In genomic region chr7:70710011-70710480, GRCh38 we compare ENCODE assay signal across 9 cellular contexts.
A peak's percentile ranks its signal among the peaks of the same experiment; 100 is the strongest.
DNase-seq lines count a peak whose midpoint lies in the region; FAIRE-seq and TF ChIP-seq lines count a peak whose summit lies in the region.
"Had no signal": no experiment of that assay in that cellular context is flagged by ENCODE, and none has a peak within 500 bp of the region (broad histone marks: within the 10 kb centered on the region; RNA-seq: fewer than 3 reads in every experiment).

No MANE protein-coding gene starts in this region.

- peaks cover 8 to 42% (median 22%) of the 10 kb centered on the region in 4 donors for H3K4me1 Mint-ChIP-seq in CD4-positive, alpha-beta memory T cell

- CTCF ChIA-PET in CD4-positive, alpha-beta memory T cell (lab: Charles Lee; ENCODE audit: partially characterized antibody) = interaction anchor here (1.1 to 2.5 kb wide), 2 partner anchors 10 to 11 kb away, joined by 3 to 10 read pairs; no protein-coding TSS in a partner anchor

- WGBS in GM23248 (ENCODE audit: low coverage in 1 of 2, low lambda C conversion rate in 2 of 2, missing lambda C conversion rate in 2 of 2), 2 experiments = 40 to 51% methylated on average over 4 of the region's 4 CpGs

- no peaks in the 10 kb centered on the region for H3K27me3 ChIP-seq in CD4-positive, alpha-beta memory T cell (ENCODE audit: insufficient read depth, low read length)
- H3K27me3 ChIP-seq in GM23248 (replicated peaks; ENCODE audit: insufficient read depth) (no peaks in the 10 kb centered on the region), SJCRH30 (no peaks in the 10 kb centered on the region), keratinocyte (ENCODE audit: control insufficient read depth, extremely low read depth, insufficient read depth, low read length) (no peaks in the 10 kb centered on the region), colonic mucosa (no peaks in the 10 kb centered on the region)

- peak; percentile 96 for FAIRE-seq in keratinocyte (lab: Jason Lieb, UNC)

- H3F3A ChIP-seq in GM23248 (ENCODE audit: insufficient read depth) = peaks cover 7% of the 10 kb centered on the region

- TF ChIP-seq CTCF in keratinocyte (optimal IDR thresholded peaks at IDR 0.05 in 1 of 3, IDR thresholded peaks at IDR 0.05 in 1 of 3, conservative IDR thresholded peaks at IDR 0.05 in 1 of 3; ENCODE audit: extremely low read depth in 1 of 3, insufficient read depth in 2 of 3, low read length in 3 of 3) = no peak
- no peak for TF ChIP-seq CTCF in colonic mucosa (IDR thresholded peaks at IDR 0.05)

- dilution Hi-C loops in keratinocyte (cut with MboI; ENCODE audit: extremely low pct_ligation_motif_present, low sequenced_read_pairs) = no loop called here

- H3K9ac ChIP-seq in GM23248 = no peak overlapping the region
- H3K9ac ChIP-seq in keratinocyte (ENCODE audit: control insufficient read depth, extremely low read depth, insufficient read depth, low read length) = peak overlapping the region; percentile 29
- H3K9ac ChIP-seq in colonic mucosa (ENCODE audit: low read depth in 2 of 2, low read length in 2 of 2) = no peak overlapping the region

- H3K27ac Mint-ChIP-seq in CD4-positive, alpha-beta memory T cell = peak overlapping the region; percentile 2 to 67 (median 50)

- no peak overlapping the region for H3K27ac ChIP-seq in CD4-positive, alpha-beta memory T cell (ENCODE audit: low read depth, low read length)
- H3K27ac ChIP-seq in GM23248 = no peak overlapping the region
- peak overlapping the region; percentile 89 for H3K27ac ChIP-seq in SJCRH30
- H3K27ac ChIP-seq in keratinocyte (ENCODE audit: control insufficient read depth, insufficient read depth, low read length) = peak overlapping the region; percentile 63
- no peak overlapping the region for H3K27ac ChIP-seq in colonic mucosa
- H3K27ac ChIP-seq in substantia nigra (ENCODE audit: low read depth, low read length, poor library complexity, severe bottlenecking) = no peak overlapping the region

- H3K4me1 ChIP-seq in CD4-positive, alpha-beta memory T cell (ENCODE audit: insufficient read depth, low read length) = no peaks in the 10 kb centered on the region
- H3K4me1 ChIP-seq in GM23248 (ENCODE audit: insufficient read depth) (peaks cover 15% of the 10 kb centered on the region), SJCRH30 (peaks cover 22% of the 10 kb centered on the region), keratinocyte (ENCODE audit: control insufficient read depth, extremely low read depth, insufficient read depth, low read length) (peaks cover 40% of the 10 kb centered on the region), colonic mucosa (no peaks in the 10 kb centered on the region)

- H3K9me1 ChIP-seq in keratinocyte (ENCODE audit: control insufficient read depth, extremely low read depth, insufficient read depth, low read length) = no peaks in the 10 kb centered on the region

- H3K36me3 Mint-ChIP-seq in CD4-positive, alpha-beta memory T cell = peaks cover 11 to 21% of the 10 kb centered on the region in 2 donors

- H3K79me2 ChIP-seq in GM23248 (ENCODE audit: insufficient read depth) (peaks cover 58% of the 10 kb centered on the region), keratinocyte (ENCODE audit: control insufficient read depth, insufficient read depth, low read length) (peaks cover 70% of the 10 kb centered on the region)

- no peak overlapping the region for H2AFZ ChIP-seq in GM23248
- H2AFZ ChIP-seq in keratinocyte (ENCODE audit: control insufficient read depth, low read length) = peak overlapping the region; percentile 28

- in situ Hi-C loops in GM23248 (cut with MboI) = no loop called here

- H4K20me1 ChIP-seq in GM23248 (ENCODE audit: insufficient read depth) (no peaks in the 10 kb centered on the region), keratinocyte (ENCODE audit: control insufficient read depth, extremely low read depth, insufficient read depth, low read length) (no peaks in the 10 kb centered on the region)

- POLR2A ChIA-PET in CD4-positive, alpha-beta memory T cell (lab: Charles Lee; ENCODE audit: partially characterized antibody) = no interaction called here

- H3K9me3 ChIP-seq in CD4-positive, alpha-beta memory T cell (ENCODE audit: control insufficient read depth in 1 of 2, low read length in 2 of 2) = no peaks in the 10 kb centered on the region
- no peaks in the 10 kb centered on the region for H3K9me3 ChIP-seq in GM23248 (ENCODE audit: low read depth)
- peaks cover 9% of the 10 kb centered on the region for H3K9me3 ChIP-seq in SJCRH30 (replicated peaks)
- peaks cover 3% of the 10 kb centered on the region for H3K9me3 ChIP-seq in keratinocyte (ENCODE audit: control insufficient read depth, low read depth, low read length)
- no peaks in the 10 kb centered on the region for H3K9me3 ChIP-seq in colonic mucosa

- H3K36me3 ChIP-seq in CD4-positive, alpha-beta memory T cell (ENCODE audit: insufficient read depth, low read length) = no peaks in the 10 kb centered on the region
- no peaks in the 10 kb centered on the region for H3K36me3 ChIP-seq in GM23248 (ENCODE audit: low read depth)
- peaks cover 46% of the 10 kb centered on the region for H3K36me3 ChIP-seq in SJCRH30
- H3K36me3 ChIP-seq in keratinocyte (ENCODE audit: control insufficient read depth in 2 of 2, extremely low read depth in 1 of 2, insufficient read depth in 2 of 2, low read length in 2 of 2) = peaks cover 0 to 15% of the 10 kb centered on the region in 2 experiments
- no peaks in the 10 kb centered on the region for H3K36me3 ChIP-seq in colonic mucosa

- H3K9me3 Mint-ChIP-seq in CD4-positive, alpha-beta memory T cell = peaks cover 0 to 5% (median 1%) of the 10 kb centered on the region in 8 donors

- H3K4me2 ChIP-seq in GM23248 (ENCODE audit: unreplicated experiment) (peak overlapping the region; percentile 52), keratinocyte (ENCODE audit: control insufficient read depth, extremely low read depth, insufficient read depth, low read depth, low read length) (peak overlapping the region; percentile 91)

- peak overlapping the region in 1 of 8 donors; percentile 20 for H3K4me3 Mint-ChIP-seq in CD4-positive, alpha-beta memory T cell

- H3K27me3 Mint-ChIP-seq in CD4-positive, alpha-beta memory T cell = no peaks in the 10 kb centered on the region

- intact Hi-C loops in CD4-positive, alpha-beta memory T cell (cut with micrococcal nuclease) = no loop called here
- intact Hi-C loops in colonic mucosa (cut with DNase I) = no loop called here

- DNase-seq in CD4-positive, alpha-beta memory T cell = no peak
- peak; percentile 63 for DNase-seq in GM23248
- peak; percentile 78 to 87 for DNase-seq in SJCRH30
- peak; percentile 85 for DNase-seq in keratinocyte (ENCODE audit: low read depth, low spot score)
- DNase-seq in colonic mucosa = no peak
- no peak for DNase-seq in germinal center (ENCODE audit: low spot score)
- DNase-seq in substantia nigra (lab: John Stamatoyannopoulos, UW) = no peak
- no peak for DNase-seq in nucleus accumbens (lab: John Stamatoyannopoulos, UW)

- H3K4me3 ChIP-seq in CD4-positive, alpha-beta memory T cell (ENCODE audit: low read length in 2 of 2) = no peak overlapping the region
- H3K4me3 ChIP-seq in GM23248 = 0 out of 2 replicates have a peak overlapping the region, but pooled peaks have one; percentile 11
- H3K4me3 ChIP-seq in SJCRH30 = no peak overlapping the region
- peak overlapping the region in 2 of 3 experiments; percentile 40 to 58 for H3K4me3 ChIP-seq in keratinocyte (ENCODE audit: control insufficient read depth in 2 of 3, extremely low read depth in 1 of 3, insufficient read depth in 2 of 3, low read depth in 1 of 3, low read length in 3 of 3)
- H3K4me3 ChIP-seq in colonic mucosa = no peak overlapping the region
- H3K4me3 ChIP-seq: lung had no signal

- H3K9me2 ChIP-seq in GM23248 (ENCODE audit: insufficient read depth) = no peaks in the 10 kb centered on the region

Comparison
In these comparisons a context has a peak if more than half of its experiments do, and no peak if none do; other contexts are left out.
1. DNase-seq: peak in GM23248 (single experiment), SJCRH30 (2 of 2) and keratinocyte (single experiment); none in CD4-positive, alpha-beta memory T cell (0 of 5), colonic mucosa (single experiment), germinal center (single experiment), substantia nigra (0 of 49) and nucleus accumbens (0 of 56).
2. H3K27ac ChIP-seq: peak in SJCRH30 (single experiment) and keratinocyte (single experiment); none in CD4-positive, alpha-beta memory T cell (single experiment), GM23248 (single experiment), colonic mucosa (single experiment) and substantia nigra (single experiment).
3. H3K4me3 ChIP-seq: peak in GM23248 (single experiment) and keratinocyte (2 of 3); none in CD4-positive, alpha-beta memory T cell (0 of 2), SJCRH30 (single experiment) and colonic mucosa (single experiment).